In genomic region chr2:236047886-236048540, GRCh38 we compare ENCODE assay signal across 24 cellular contexts.
DNase-seq lines count a peak whose midpoint lies in the region; ATAC-seq, FAIRE-seq and TF ChIP-seq lines count a peak whose summit lies in the region.
"Had no signal": no experiment of that assay in that cellular context is flagged by ENCODE, and none has a peak within 500 bp of the region (broad histone marks: within the 10 kb centered on the region; RNA-seq: fewer than 3 reads in every experiment).

No MANE protein-coding gene starts in this region.

- TF ChIP-seq POLR2A in A549 (IDR thresholded peaks at IDR 0.05; ENCODE audit: low read length): no peak

- TF ChIP-seq EP300 in A549 (IDR thresholded peaks at IDR 0.05): no peak

- H3K9me2 ChIP-seq in GM23248 (ENCODE audit: insufficient read depth): no peaks in the 10 kb centered on the region

- no peaks in the 10 kb centered on the region for H3K9me3 ChIP-seq in A549
- H3K9me3 ChIP-seq in GM23248 (ENCODE audit: low read depth): no peaks in the 10 kb centered on the region
- H3K9me3 ChIP-seq: left ventricle myocardium inferior had no signal

- no peak for FAIRE-seq in A549 (lab: Jason Lieb, UNC)
- FAIRE-seq: endometrium, G401.6, urothelium cell line had no signal

- TF ChIP-seq CTCF in A549 (IDR thresholded peaks at IDR 0.05) (no peak), RWPE1 (conservative IDR thresholded peaks at IDR 0.05; ENCODE audit: low read depth) (no peak)

- no peak overlapping the region for H3K27ac ChIP-seq in A549
- no peak overlapping the region for H3K27ac ChIP-seq in RWPE1
- H3K27ac ChIP-seq in GM23248: no peak overlapping the region
- H3K27ac ChIP-seq: left ventricle myocardium inferior had no signal

- POLR2A ChIA-PET in A549 (lab: Yijun Ruan, JAX) (no interaction called here), RWPE1 (lab: Yijun Ruan, JAX; ENCODE audit: low non-redundant PET) (no interaction called here)

- H2AFZ ChIP-seq in GM23248: no peak overlapping the region

- H3K4me3 ChIP-seq in A549 (no peak overlapping the region), GM23248 (no peak overlapping the region)
- H3K4me3 ChIP-seq: left ventricle myocardium inferior had no signal

- no peaks in the 10 kb centered on the region for H3K79me2 ChIP-seq in GM23248 (ENCODE audit: insufficient read depth)

- H4K20me1 ChIP-seq in GM23248 (ENCODE audit: insufficient read depth): no peaks in the 10 kb centered on the region

- TF ChIP-seq RAD21 in A549 (conservative IDR thresholded peaks at IDR 0.05 in 1 of 2, IDR thresholded peaks at IDR 0.05 in 1 of 2): no peak

- H3K36me3 ChIP-seq in GM23248 (ENCODE audit: low read depth): no peaks in the 10 kb centered on the region

- peaks cover 11% of the 10 kb centered on the region; the same call in 1 of the 3 replicates for H3K4me1 ChIP-seq in A549
- H3K4me1 ChIP-seq in GM23248 (ENCODE audit: insufficient read depth): no peaks in the 10 kb centered on the region
- H3K4me1 ChIP-seq: left ventricle myocardium inferior had no signal

- no peaks in the 10 kb centered on the region for H3K27me3 ChIP-seq in GM23248 (replicated peaks; ENCODE audit: insufficient read depth)

- intact Hi-C loops in left colon (cut with DNase I, micrococcal nuclease): no loop called here

- in situ Hi-C loops in GM23248 (cut with MboI): no loop called here

- H3F3A ChIP-seq in GM23248 (ENCODE audit: insufficient read depth): no peaks in the 10 kb centered on the region

- CTCF ChIA-PET in A549 (lab: Yijun Ruan, JAX) (interaction anchor here (1.2 to 1.6 kb wide), 3 partner anchors 14 to 28 kb away, joined by 3 to 4 read pairs (median 3); no protein-coding TSS in a partner anchor), RWPE1 (lab: Yijun Ruan, JAX) (no interaction called here)

- peak overlapping the region; percentile 23; the same call in 1 of the 3 replicates for H3K4me2 ChIP-seq in A549
- no peak overlapping the region for H3K4me2 ChIP-seq in GM23248 (ENCODE audit: unreplicated experiment)

- no peak; a peak in 1 of 6 replicates for ATAC-seq in A549
- peak; percentile 99 for ATAC-seq in left colon
- no peak for ATAC-seq in GM18498 (IDR thresholded peaks at IDR 0.05; ENCODE audit: unreplicated experiment)

- DNase-seq in A549 (ENCODE audit: low read depth in 1 of 2, low spot score in 1 of 2) (peak in 1 of 2 experiments; percentile 42), HT-29 (ENCODE audit: low spot score) (peak; percentile 52), RWPE1 (ENCODE audit: low spot score) (peak; percentile 67), left colon (no peak), T1000 (lab: John Stamatoyannopoulos, UW) (no peak), GM23248 (no peak), NK-92 (lab: John Stamatoyannopoulos, UW; ENCODE audit: unreplicated experiment) (no peak)
- DNase-seq: ACHN; activated CD4-positive, alpha-beta memory T cell treated with anti-CD3 and anti-CD28 coated beads for 36 hours; activated CD4-positive, CD25-positive, alpha-beta regulatory T cell; activated gamma-delta T cell treated with Interleukin-2 at 50 U/mL for 16 hours; activated T-cell treated with anti-CD3 and anti-CD28 coated beads for 4 hours; C1 segment of cervical spinal cord; HCEC 1CT; KBM-7; left ventricle myocardium inferior; midbrain; NCI-H1930; NCI-H446; nephron progenitor cell had no signal

- 74% methylated on average over 10 of the region's 10 CpGs for WGBS in A549 (ENCODE audit: missing lambda C conversion rate)
- WGBS in GM23248 (ENCODE audit: low coverage in 1 of 2, low lambda C conversion rate in 2 of 2, missing lambda C conversion rate in 2 of 2), 2 experiments: 88 to 89% methylated on average over 10 of the region's 10 CpGs

- no peak overlapping the region for H3K9ac ChIP-seq in GM23248

TF ChIP-seq in A549, 52 proteins besides CTCF, POLR2A, EP300 and RAD21:
- TF ChIP-seq KDM5A (IDR thresholded peaks at IDR 0.05) (no peak), MAX (IDR thresholded peaks at IDR 0.05) (no peak), RFX5 (IDR thresholded peaks at IDR 0.05) (no peak), EHMT2 (IDR thresholded peaks at IDR 0.05; ENCODE audit: low read depth) (no peak)

Comparison
In these comparisons a context has a peak if more than half of its experiments do, and no peak if none do; other contexts are left out.
1. DNase-seq: peak in HT-29 (single experiment) and RWPE1 (single experiment); none in left colon (0 of 2), T1000 (single experiment), GM23248 (single experiment) and NK-92 (single experiment).